In genomic region chr1:165631403-165632151, GRCh38 we compare ENCODE assay signal across 8 cellular contexts. TPM values are rescaled to one million over a fixed set of nuclear protein-coding genes. Genes with fewer than 3 reads are reported as not detected.
DNase-seq lines count a peak whose midpoint lies in the region; ATAC-seq and TF ChIP-seq lines count a peak whose summit lies in the region.

No MANE protein-coding gene starts in this region.

- H3K9ac ChIP-seq in DND-41 (ENCODE audit: low read depth, low read length) (peak overlapping the region; percentile 72), HUES48 (ENCODE audit: low read depth, low read length) (0 out of 2 replicates have a peak overlapping the region, but pooled peaks have one; percentile 10), smooth muscle cell (ENCODE audit: low read depth) (peak overlapping the region; percentile 82)

- 2% methylated on average over 28 of the region's 28 CpGs for WGBS in smooth muscle cell (ENCODE audit: low lambda C conversion rate)

- peaks cover 0 to 8% (median 6%) of the 10 kb centered on the region in 3 donors for H3K36me3 Mint-ChIP-seq in immature natural killer cell

- no peaks in the 10 kb centered on the region for H3K9me3 Mint-ChIP-seq in immature natural killer cell

- no peaks in the 10 kb centered on the region; the same call in 1 of the 2 replicates for H3K36me3 ChIP-seq in DND-41 (ENCODE audit: insufficient read depth, low read length)
- H3K36me3 ChIP-seq in HUES48 (ENCODE audit: control insufficient read depth, insufficient read depth, low read length): no peaks in the 10 kb centered on the region
- H3K36me3 ChIP-seq in brain microvascular endothelial cell (replicated peaks): no peaks in the 10 kb centered on the region
- H3K36me3 ChIP-seq in smooth muscle cell (ENCODE audit: low read depth): no peaks in the 10 kb centered on the region

- H3K9me3 ChIP-seq in DND-41 (ENCODE audit: insufficient read depth, low read length, severe bottlenecking): no peaks in the 10 kb centered on the region
- H3K9me3 ChIP-seq in HUES48 (ENCODE audit: control insufficient read depth, insufficient read depth, low read length): no peaks in the 10 kb centered on the region
- H3K9me3 ChIP-seq in smooth muscle cell (replicated peaks; ENCODE audit: low read depth): no peaks in the 10 kb centered on the region

- H3K4me3 ChIP-seq in DND-41 (ENCODE audit: low read depth in 1 of 2, low read length in 2 of 2) (peak overlapping the region; percentile 67 to 78), HUES48 (ENCODE audit: low read depth, low read length) (peak overlapping the region; percentile 80), brain microvascular endothelial cell (ENCODE audit: low read depth, low read length) (peak overlapping the region; percentile 97), smooth muscle cell (peak overlapping the region; percentile 83)

- no peak overlapping the region for H3K4me3 Mint-ChIP-seq in immature natural killer cell

- peak overlapping the region; percentile 86 for H3K4me2 ChIP-seq in DND-41 (ENCODE audit: insufficient read depth, low read length)
- peak overlapping the region; percentile 94 for H3K4me2 ChIP-seq in smooth muscle cell

- ATAC-seq in DND-41 (ENCODE audit: insufficient read depth, low read depth) (peak; percentile 10; the same call in 2 of the 3 replicates), GM21515 (IDR thresholded peaks at IDR 0.05; ENCODE audit: unreplicated experiment) (peak; percentile 27)

- peak overlapping the region; percentile 73 for H2AFZ ChIP-seq in DND-41 (ENCODE audit: low read depth, low read length)
- H2AFZ ChIP-seq in smooth muscle cell (ENCODE audit: low read depth): peak overlapping the region; percentile 92

- peaks cover 9% of the 10 kb centered on the region for H3F3A ChIP-seq in smooth muscle cell (ENCODE audit: low read depth)

- H3K27ac ChIP-seq in DND-41 (ENCODE audit: low read length) (peak overlapping the region; percentile 87), HUES48 (ENCODE audit: low read depth, low read length) (peak overlapping the region; percentile 97), brain microvascular endothelial cell (peak overlapping the region; percentile 83), smooth muscle cell (ENCODE audit: low read depth) (peak overlapping the region; percentile 91)

- H3K27ac Mint-ChIP-seq in immature natural killer cell: no peak overlapping the region

- peak; percentile 12 for TF ChIP-seq CTCF in DND-41 (IDR thresholded peaks at IDR 0.05; ENCODE audit: borderline replicate concordance, extremely low read depth, low read length, poor library complexity, severe bottlenecking)
- peak; percentile 30 for TF ChIP-seq CTCF in brain microvascular endothelial cell (IDR thresholded peaks at IDR 0.05; ENCODE audit: low read depth, low read length, missing control alignments)
- TF ChIP-seq CTCF in smooth muscle cell (IDR thresholded peaks at IDR 0.05; ENCODE audit: borderline replicate concordance, insufficient read depth, poor library complexity, severe bottlenecking): no peak

- DNase-seq in DND-41 (peak; percentile 29), T-helper 2 cell (peak in 3 of 5 experiments; percentile 7 to 81 (median 12)), brain microvascular endothelial cell (peak; percentile 86), immature natural killer cell (peak; percentile 20 to 33 (median 30)), smooth muscle cell (lab: John Stamatoyannopoulos, UW; ENCODE audit: unreplicated experiment) (peak; percentile 84), NCI-H446 treated with DMSO at 0.1 percent for 48 hours (lab: John Stamatoyannopoulos, UW) (no peak)

- H3K79me2 ChIP-seq in DND-41 (ENCODE audit: insufficient read depth, low read length) (peaks cover 4% of the 10 kb centered on the region; the same call in 1 of the 2 replicates), smooth muscle cell (ENCODE audit: low read depth) (peaks cover 34% of the 10 kb centered on the region)

- no peaks in the 10 kb centered on the region for H4K20me1 ChIP-seq in DND-41 (ENCODE audit: insufficient read depth, low read length)
- peaks cover 45% of the 10 kb centered on the region for H4K20me1 ChIP-seq in smooth muscle cell (ENCODE audit: low read depth)

- H3K4me1 Mint-ChIP-seq in immature natural killer cell: peaks cover 4 to 14% of the 10 kb centered on the region in 2 donors

- in situ Hi-C loops in brain microvascular endothelial cell (cut with HindIII; ENCODE audit: low pct_ligation_motif_present, low sequenced_read_pairs): no loop called here

- H3K4me1 ChIP-seq in DND-41 (ENCODE audit: insufficient read depth, low read length) (peaks cover 30% of the 10 kb centered on the region), HUES48 (ENCODE audit: control insufficient read depth, insufficient read depth, low read length) (peaks cover 31% of the 10 kb centered on the region), smooth muscle cell (ENCODE audit: low read depth) (peaks cover 26% of the 10 kb centered on the region)

- peaks cover 4% of the 10 kb centered on the region for H3K27me3 ChIP-seq in DND-41 (ENCODE audit: insufficient read depth, low read length, poor library complexity)
- H3K27me3 ChIP-seq in HUES48 (ENCODE audit: control insufficient read depth, insufficient read depth, low read length): peaks cover 3% of the 10 kb centered on the region; the same call in 1 of the 2 replicates
- H3K27me3 ChIP-seq in brain microvascular endothelial cell (replicated peaks): no peaks in the 10 kb centered on the region
- no peaks in the 10 kb centered on the region for H3K27me3 ChIP-seq in smooth muscle cell (ENCODE audit: low read depth)

- H3K27me3 Mint-ChIP-seq in immature natural killer cell (ENCODE audit: low read depth in 3 of 3): peaks cover 1 to 6% (median 2%) of the 10 kb centered on the region in 3 donors

RNA-seq across cellular contexts. Expression of gene MGST3, which starts 0.5 kb away (rescaled TPM):
- 100 to 1,000 TPM in 2 of 3 donors, 10 to 100 TPM in 1; 81.6 to 149 (median 104) TPM for polyA plus RNA-seq in immature natural killer cell
- total RNA-seq in smooth muscle cell: 155 and 203 TPM in 2 replicates
- polyA plus RNA-seq in smooth muscle cell: 258 and 265 TPM in 2 replicates

Comparison
In these comparisons a context has a peak if more than half of its experiments do, and no peak if none do; other contexts are left out.
1. H3K9ac ChIP-seq: peak in every context shown above with its lines; median percentile 82 in smooth muscle cell; 72 in DND-41; 10 in HUES48.